ENCODE assay signal across 34 cellular contexts in genomic region chr22:19863571-19863970, GRCh38.
"Had no signal": no experiment of that assay in that cellular context is flagged by ENCODE, and none has a peak within 500 bp of the region (broad histone marks: within the 10 kb centered on the region; RNA-seq: fewer than 3 reads in every experiment).

No MANE protein-coding gene starts in this region.

- H3K36me3 ChIP-seq: brain microvascular endothelial cell, esophagus muscularis mucosa, gastrocnemius medialis, heart left ventricle had no signal

- H3K4me3 Mint-ChIP-seq: activated CD4-positive, alpha-beta memory T cell treated with anti-CD3 and anti-CD28 coated beads for 36 hours; activated CD4-positive, alpha-beta T cell treated with anti-CD3 and anti-CD28 coated beads for 36 hours; activated CD4-positive, alpha-beta T cell treated with anti-CD3 and anti-CD28 coated beads, Interleukin-2, amount 10 ng/mL, durations not matched to agents 24 days and 14 days; activated CD8-positive, alpha-beta memory T cell treated with anti-CD3 and anti-CD28 coated beads, Interleukin-2, amount 10 ng/mL, durations not matched to agents 7 days and 5 days; activated CD8-positive, alpha-beta T cell treated with anti-CD3 and anti-CD28 coated beads, Interleukin-2, amount 10 ng/mL, durations not matched to agents 7 days and 5 days; activated naive CD4-positive, alpha-beta T cell treated with anti-CD3 and anti-CD28 coated beads, Interleukin-2, amount 10 ng/mL, durations not matched to agents 7 days and 5 days; activated naive CD8-positive, alpha-beta T cell; activated T-helper 1 cell treated with anti-CD3 and anti-CD28 coated beads, Interleukin-12 subunit alpha, Interleukin-12 subunit beta, Interleukin-2, Interleukin-4 antibody, amounts not matched to agents 30 ng/mL and 10 ng/mL and 1 ng/mL, durations not matched to agents 14 hours and 24 hours and 36 hours; central memory CD8-positive, alpha-beta T cell; dendritic cell treated with granulocyte-macrophage colony-stimulating factor and Interleukin-4, amounts not matched to agents 40 ng/mL and 50 ng/mL, for 4 days; T-helper 17 cell; T-helper 2 cell treated with Interferon-gamma antibody and Interleukin-4, amounts not matched to agents 5 μg/mL and 100 μg/mL, for 36 hours had no signal

- ATAC-seq: activated CD4-positive, alpha-beta T cell treated with anti-CD3 and anti-CD28 coated beads for 36 hours; activated CD8-positive, alpha-beta memory T cell treated with anti-CD3 and anti-CD28 coated beads, Interleukin-2, amount 10 ng/mL, durations not matched to agents 7 days and 5 days; activated CD8-positive, alpha-beta T cell treated with anti-CD3 and anti-CD28 coated beads, Interleukin-2, amount 10 ng/mL, durations not matched to agents 7 days and 5 days; foreskin keratinocyte; gastrocnemius medialis; heart left ventricle; T-helper 17 cell had no signal

- H3K9me3 Mint-ChIP-seq: activated CD4-positive, alpha-beta memory T cell treated with anti-CD3 and anti-CD28 coated beads for 36 hours; activated CD4-positive, alpha-beta T cell treated with anti-CD3 and anti-CD28 coated beads, Interleukin-2, amount 10 ng/mL, durations not matched to agents 24 days and 14 days; activated naive CD4-positive, alpha-beta T cell treated with anti-CD3 and anti-CD28 coated beads, Interleukin-2, amount 10 ng/mL, durations not matched to agents 7 days and 5 days; activated T-helper 1 cell treated with anti-CD3 and anti-CD28 coated beads, Interleukin-12 subunit alpha, Interleukin-12 subunit beta, Interleukin-2, Interleukin-4 antibody, amounts not matched to agents 30 ng/mL and 10 ng/mL and 1 ng/mL, durations not matched to agents 14 hours and 24 hours and 36 hours; activated T-helper 2 cell treated with anti-CD3 and anti-CD28 coated beads, Interferon-gamma antibody, Interleukin-2, Interleukin-4, amounts not matched to agents 10 μg/mL and 5 μg/mL and 100 μg/mL, durations not matched to agents 14 hours and 24 hours and 36 hours; central memory CD8-positive, alpha-beta T cell; dendritic cell treated with granulocyte-macrophage colony-stimulating factor and Interleukin-4, amounts not matched to agents 40 ng/mL and 50 ng/mL, for 4 days; T-helper 2 cell treated with Interferon-gamma antibody and Interleukin-4, amounts not matched to agents 5 μg/mL and 100 μg/mL, for 36 hours had no signal

- H3K27ac Mint-ChIP-seq: activated CD4-positive, alpha-beta memory T cell treated with anti-CD3 and anti-CD28 coated beads for 36 hours; activated CD4-positive, alpha-beta T cell treated with anti-CD3 and anti-CD28 coated beads for 36 hours; activated CD4-positive, alpha-beta T cell treated with anti-CD3 and anti-CD28 coated beads, Interleukin-2, amount 10 ng/mL, durations not matched to agents 24 days and 14 days; activated CD8-positive, alpha-beta memory T cell treated with anti-CD3 and anti-CD28 coated beads, Interleukin-2, amount 10 ng/mL, durations not matched to agents 7 days and 5 days; activated CD8-positive, alpha-beta T cell treated with anti-CD3 and anti-CD28 coated beads, Interleukin-2, amount 10 ng/mL, durations not matched to agents 7 days and 5 days; activated naive CD4-positive, alpha-beta T cell treated with anti-CD3 and anti-CD28 coated beads, Interleukin-2, amount 10 ng/mL, durations not matched to agents 7 days and 5 days; activated naive CD8-positive, alpha-beta T cell; activated T-helper 1 cell treated with anti-CD3 and anti-CD28 coated beads, Interleukin-12 subunit alpha, Interleukin-12 subunit beta, Interleukin-2, Interleukin-4 antibody, amounts not matched to agents 30 ng/mL and 10 ng/mL and 1 ng/mL, durations not matched to agents 14 hours and 24 hours and 36 hours; activated T-helper 2 cell treated with anti-CD3 and anti-CD28 coated beads, Interferon-gamma antibody, Interleukin-2, Interleukin-4, amounts not matched to agents 10 μg/mL and 5 μg/mL and 100 μg/mL, durations not matched to agents 14 hours and 24 hours and 36 hours; dendritic cell treated with granulocyte-macrophage colony-stimulating factor and Interleukin-4, amounts not matched to agents 40 ng/mL and 50 ng/mL, for 4 days; T-helper 2 cell treated with Interferon-gamma antibody and Interleukin-4, amounts not matched to agents 5 μg/mL and 100 μg/mL, for 36 hours had no signal

- H3K4me3 ChIP-seq: coronary artery, dorsolateral prefrontal cortex, esophagus muscularis mucosa, gastrocnemius medialis, heart left ventricle had no signal

- H3K27ac ChIP-seq: brain microvascular endothelial cell, coronary artery, dorsolateral prefrontal cortex, esophagus muscularis mucosa, foreskin keratinocyte, gastrocnemius medialis, heart left ventricle had no signal

- H3K36me3 Mint-ChIP-seq: activated CD4-positive, alpha-beta memory T cell treated with anti-CD3 and anti-CD28 coated beads for 36 hours; activated CD8-positive, alpha-beta memory T cell treated with anti-CD3 and anti-CD28 coated beads, Interleukin-2, amount 10 ng/mL, durations not matched to agents 7 days and 5 days had no signal

- DNase-seq: activated CD4-positive, alpha-beta memory T cell treated with anti-CD3 and anti-CD28 coated beads for 36 hours; activated CD4-positive, alpha-beta T cell treated with anti-CD3 and anti-CD28 coated beads for 36 hours; activated CD4-positive, alpha-beta T cell treated with anti-CD3 and anti-CD28 coated beads, Interleukin-2, amount 10 ng/mL, durations not matched to agents 24 days and 14 days; activated CD4-positive, CD25-positive, alpha-beta regulatory T cell; activated CD4-positive, CD25-positive, alpha-beta regulatory T cell treated with anti-CD3 and anti-CD28 coated beads, Interleukin-2, amount 50 U/mL, for 72 hours; activated CD8-positive, alpha-beta memory T cell treated with anti-CD3 and anti-CD28 coated beads, Interleukin-2, amount 10 ng/mL, durations not matched to agents 7 days and 5 days; activated CD8-positive, alpha-beta memory T cell treated with anti-CD3 and anti-CD28 coated beads, Interleukin-2, amount 50 U/mL, for 4 hours; activated CD8-positive, alpha-beta T cell treated with anti-CD3 and anti-CD28 coated beads, Interleukin-2, amount 10 ng/mL, durations not matched to agents 7 days and 5 days; activated effector memory CD4-positive, alpha-beta T cell treated with anti-CD3 and anti-CD28 coated beads, Interleukin-2, amount 50 U/mL, for 16 hours; activated naive CD4-positive, alpha-beta T cell treated with anti-CD3 and anti-CD28 coated beads, Interleukin-2, amount 10 ng/mL, durations not matched to agents 7 days and 5 days; activated T-cell treated with anti-CD3 and anti-CD28 coated beads, Interleukin-2, amount 50 U/mL, for 48 hours; amniotic stem cell; anterior cingulate cortex; brain microvascular endothelial cell; effector memory CD4-positive, alpha-beta T cell; erythroblast; foreskin keratinocyte; gastrocnemius medialis; glutamatergic neuron; heart left ventricle; T-helper 1 cell; T-helper 17 cell; T1000 had no signal

- H3K4me1 Mint-ChIP-seq: activated CD4-positive, alpha-beta T cell treated with anti-CD3 and anti-CD28 coated beads, Interleukin-2, amount 10 ng/mL, durations not matched to agents 24 days and 14 days; activated CD8-positive, alpha-beta memory T cell treated with anti-CD3 and anti-CD28 coated beads, Interleukin-2, amount 10 ng/mL, durations not matched to agents 7 days and 5 days; activated naive CD4-positive, alpha-beta T cell treated with anti-CD3 and anti-CD28 coated beads, Interleukin-2, amount 10 ng/mL, durations not matched to agents 7 days and 5 days; central memory CD8-positive, alpha-beta T cell had no signal

- FAIRE-seq: astrocyte, bronchial epithelial cell had no signal

- H3K27me3 ChIP-seq: brain microvascular endothelial cell, dorsolateral prefrontal cortex, esophagus muscularis mucosa, foreskin keratinocyte, gastrocnemius medialis, heart left ventricle had no signal

- H3K4me1 ChIP-seq: esophagus muscularis mucosa, gastrocnemius medialis, heart left ventricle had no signal

- H3K9me3 ChIP-seq: esophagus muscularis mucosa, gastrocnemius medialis, heart left ventricle had no signal

- H3K27me3 Mint-ChIP-seq: activated CD4-positive, alpha-beta memory T cell treated with anti-CD3 and anti-CD28 coated beads for 36 hours; activated CD4-positive, alpha-beta T cell treated with anti-CD3 and anti-CD28 coated beads for 36 hours; activated naive CD8-positive, alpha-beta T cell; central memory CD8-positive, alpha-beta T cell; dendritic cell treated with granulocyte-macrophage colony-stimulating factor and Interleukin-4, amounts not matched to agents 40 ng/mL and 50 ng/mL, for 4 days; T-helper 17 cell had no signal
